In the genomic region with DNA sequence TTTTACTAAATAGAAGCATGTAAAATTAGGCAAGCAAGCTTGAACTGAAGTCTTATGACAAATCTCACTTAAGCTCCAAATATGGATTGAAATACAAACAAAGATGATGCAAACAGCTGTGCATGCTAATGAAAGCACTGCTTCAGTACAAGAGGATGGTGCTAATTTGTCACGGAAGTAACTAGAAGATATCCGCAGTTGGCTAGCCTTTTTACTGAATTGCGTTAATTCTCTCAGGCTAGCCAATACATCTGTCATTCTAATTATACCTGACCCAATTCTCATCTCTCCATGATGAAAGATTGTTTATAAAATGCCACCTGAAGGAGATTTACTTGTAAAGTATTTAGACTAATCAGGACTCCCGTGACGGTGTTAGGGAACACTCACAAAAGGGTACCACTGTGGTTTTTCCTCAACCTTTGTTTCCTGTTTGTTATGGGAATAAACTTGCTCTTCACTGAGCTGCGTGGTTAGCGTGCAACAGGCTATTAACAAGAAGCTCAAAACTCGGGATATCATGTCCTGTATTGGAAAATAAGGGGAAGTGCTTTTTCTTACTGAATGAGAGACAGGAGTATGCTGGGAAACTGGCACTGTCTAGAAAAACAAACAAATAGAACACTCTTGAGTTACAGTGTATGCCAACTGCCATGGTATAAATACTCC, we compare ENCODE assay signal across 1 cellular context.
TF ChIP-seq lines count a peak whose summit lies in the region.

No MANE protein-coding gene starts in this region.

TF ChIP-seq in HepG2, 621 proteins besides CTCF, POLR2A, EP300 and RAD21 (continued from another document):
- TF ChIP-seq ZNF839 (CRISPR knock-in tag; IDR thresholded peaks at IDR 0.05; ENCODE audit: borderline replicate concordance) (no peak), NFKB2 (CRISPR knock-in tag; IDR thresholded peaks at IDR 0.05; ENCODE audit: borderline replicate concordance) (no peak), ZNF253 (CRISPR knock-in tag; IDR thresholded peaks at IDR 0.05; ENCODE audit: borderline replicate concordance) (no peak), ZNF619 (CRISPR knock-in tag; IDR thresholded peaks at IDR 0.05) (no peak), PCBP2 (optimal IDR thresholded peaks at IDR 0.05; ENCODE audit: low read depth, low read length, poor library complexity, severe bottlenecking) (no peak), TOPORS (CRISPR knock-in tag; IDR thresholded peaks at IDR 0.05) (no peak)
- TF ChIP-seq, protein P1, sequence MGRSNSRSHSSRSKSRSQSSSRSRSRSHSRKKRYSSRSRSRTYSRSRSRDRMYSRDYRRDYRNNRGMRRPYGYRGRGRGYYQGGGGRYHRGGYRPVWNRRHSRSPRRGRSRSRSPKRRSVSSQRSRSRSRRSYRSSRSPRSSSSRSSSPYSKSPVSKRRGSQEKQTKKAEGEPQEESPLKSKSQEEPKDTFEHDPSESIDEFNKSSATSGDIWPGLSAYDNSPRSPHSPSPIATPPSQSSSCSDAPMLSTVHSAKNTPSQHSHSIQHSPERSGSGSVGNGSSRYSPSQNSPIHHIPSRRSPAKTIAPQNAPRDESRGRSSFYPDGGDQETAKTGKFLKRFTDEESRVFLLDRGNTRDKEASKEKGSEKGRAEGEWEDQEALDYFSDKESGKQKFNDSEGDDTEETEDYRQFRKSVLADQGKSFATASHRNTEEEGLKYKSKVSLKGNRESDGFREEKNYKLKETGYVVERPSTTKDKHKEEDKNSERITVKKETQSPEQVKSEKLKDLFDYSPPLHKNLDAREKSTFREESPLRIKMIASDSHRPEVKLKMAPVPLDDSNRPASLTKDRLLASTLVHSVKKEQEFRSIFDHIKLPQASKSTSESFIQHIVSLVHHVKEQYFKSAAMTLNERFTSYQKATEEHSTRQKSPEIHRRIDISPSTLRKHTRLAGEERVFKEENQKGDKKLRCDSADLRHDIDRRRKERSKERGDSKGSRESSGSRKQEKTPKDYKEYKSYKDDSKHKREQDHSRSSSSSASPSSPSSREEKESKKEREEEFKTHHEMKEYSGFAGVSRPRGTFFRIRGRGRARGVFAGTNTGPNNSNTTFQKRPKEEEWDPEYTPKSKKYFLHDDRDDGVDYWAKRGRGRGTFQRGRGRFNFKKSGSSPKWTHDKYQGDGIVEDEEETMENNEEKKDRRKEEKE (IDR thresholded peaks at IDR 0.05): no peak
